ENCODE assay signal across 18 cellular contexts in the genomic region with DNA sequence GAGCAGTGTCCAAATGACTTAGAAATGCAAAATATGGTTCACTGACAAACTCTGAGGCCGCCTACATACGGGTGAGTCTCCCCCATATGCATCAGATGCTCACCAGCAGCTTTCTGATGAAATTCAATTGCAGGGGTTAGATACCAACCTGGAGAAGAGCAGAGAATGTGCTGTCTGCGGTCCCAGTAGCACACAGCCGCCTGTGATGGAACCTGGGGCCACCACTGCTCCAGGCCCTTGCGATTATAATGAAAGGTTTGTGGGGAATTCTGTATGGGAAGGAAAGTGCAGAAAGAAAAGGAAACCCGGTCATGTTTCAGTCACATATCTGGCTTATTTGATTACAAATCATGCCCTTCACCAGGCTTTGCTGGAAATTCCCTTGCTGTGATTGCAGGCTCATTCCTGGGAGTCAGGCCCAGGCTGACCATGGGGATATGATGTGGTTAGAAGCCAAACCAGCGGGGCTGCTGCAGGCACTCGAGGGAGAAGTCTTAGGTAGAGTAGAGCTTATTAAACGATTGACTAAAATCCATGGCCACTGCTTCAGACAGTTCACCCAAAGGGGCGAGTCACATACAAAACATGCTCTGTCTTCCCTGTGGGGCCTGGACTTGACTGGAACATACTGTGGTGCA. TPM values are rescaled to one million over a fixed set of nuclear protein-coding genes. Genes with fewer than 3 reads are reported as not detected.
DNase-seq lines count a peak whose midpoint lies in the region; ATAC-seq and TF ChIP-seq lines count a peak whose summit lies in the region.
"Had no signal": no experiment of that assay in that cellular context is flagged by ENCODE, and none has a peak within 500 bp of the region (broad histone marks: within the 10 kb centered on the region; RNA-seq: fewer than 3 reads in every experiment).

No MANE protein-coding gene starts in this region.

- peaks cover 6% of the 10 kb centered on the region; the same call in 1 of the 2 replicates for H3K27me3 ChIP-seq in IMR-90 (ENCODE audit: control insufficient read depth, insufficient read depth, low read length)
- H3K27me3 ChIP-seq in neuronal stem cell (ENCODE audit: control insufficient read depth in 3 of 3, insufficient read depth in 3 of 3, low read depth in 1 of 3, low read length in 3 of 3) = peaks cover 0 to 16% (median 0%) of the 10 kb centered on the region in 3 experiments
- H3K27me3 ChIP-seq in testis = no peaks in the 10 kb centered on the region
- H3K27me3 ChIP-seq: ascending aorta, BE2C, stomach, vagina had no signal

- H2AK5ac ChIP-seq in IMR-90 (ENCODE audit: low read depth, low read length) = no peak overlapping the region
- no peak overlapping the region for H2AK5ac ChIP-seq in neuronal stem cell (ENCODE audit: low read depth, low read length)

- BruUV-seq in IMR-90 (replicated peaks; lab: Mats Ljungman, UMichigan) = no TSS peak

- H4K8ac ChIP-seq in IMR-90 (ENCODE audit: low read depth in 2 of 2, low read length in 2 of 2) (no peak overlapping the region), neuronal stem cell (ENCODE audit: low read depth, low read length) (no peak overlapping the region)

- no peak overlapping the region for H3K27ac ChIP-seq in IMR-90 (ENCODE audit: insufficient read depth, low read length)
- no peak overlapping the region for H3K27ac ChIP-seq in neuronal stem cell (replicated peaks; ENCODE audit: low read length)
- no peak overlapping the region for H3K27ac ChIP-seq in testis
- H3K27ac ChIP-seq: SK-N-MC, stomach, vagina had no signal

- no peaks in the 10 kb centered on the region for H3K36me3 ChIP-seq in IMR-90 (ENCODE audit: control insufficient read depth, insufficient read depth, low read length)
- H3K36me3 ChIP-seq in neuronal stem cell (replicated peaks in 1 of 2; ENCODE audit: control insufficient read depth in 2 of 2, insufficient read depth in 2 of 2, low read length in 2 of 2) = no peaks in the 10 kb centered on the region
- H3K36me3 ChIP-seq in testis (ENCODE audit: low read depth, missing control alignments) = no peaks in the 10 kb centered on the region
- H3K36me3 ChIP-seq: ascending aorta, BE2C, stomach, vagina had no signal

- H3K9me3 ChIP-seq in IMR-90 (ENCODE audit: control insufficient read depth, insufficient read depth, low read length) (no peaks in the 10 kb centered on the region), neuronal stem cell (replicated peaks in 1 of 2; ENCODE audit: control insufficient read depth in 2 of 2, insufficient read depth in 1 of 2, low read depth in 1 of 2, low read length in 2 of 2) (no peaks in the 10 kb centered on the region), testis (no peaks in the 10 kb centered on the region)
- H3K9me3 ChIP-seq: ascending aorta, BE2C, stomach, vagina had no signal

- H3K23ac ChIP-seq in IMR-90 (ENCODE audit: low read depth, low read length) (no peak overlapping the region), neuronal stem cell (ENCODE audit: low read depth, low read length, poor library complexity) (no peak overlapping the region)

- H3K4me3 ChIP-seq in IMR-90 (ENCODE audit: insufficient read depth, low read depth, low read length) (no peak overlapping the region), neuronal stem cell (ENCODE audit: low read length in 2 of 2) (no peak overlapping the region), testis (no peak overlapping the region)
- H3K4me3 ChIP-seq: ascending aorta, SK-N-MC, stomach, vagina had no signal

- no peak overlapping the region for H2BK120ac ChIP-seq in IMR-90 (ENCODE audit: low read depth, low read length)
- H2BK120ac ChIP-seq in neuronal stem cell (ENCODE audit: low read depth, low read length) = no peak overlapping the region

- dilution Hi-C loops in IMR-90 (cut with HindIII; ENCODE audit: low sequenced_read_pairs, unreplicated experiment) = no loop called here

- H3K9ac ChIP-seq in IMR-90 (ENCODE audit: low read depth, low read length) (no peak overlapping the region), neuronal stem cell (ENCODE audit: low read depth, low read length, poor library complexity) (no peak overlapping the region)

- no peaks in the 10 kb centered on the region for H4K20me1 ChIP-seq in IMR-90 (ENCODE audit: insufficient read depth, low read length)

- intact Hi-C loops in IMR-90 (cut with micrococcal nuclease) = no loop called here
- intact Hi-C loops in testis (cut with DNase I; ENCODE audit: low total_unique reads) = no loop called here

- no peak overlapping the region for H2BK12ac ChIP-seq in neuronal stem cell (ENCODE audit: low read length)

- peaks cover 3% of the 10 kb centered on the region; the same call in 1 of the 2 replicates for H3K9me1 ChIP-seq in IMR-90 (ENCODE audit: insufficient read depth, low read length)

- TF ChIP-seq CTCF in AG09319 (IDR thresholded peaks at IDR 0.05; ENCODE audit: low read depth, low read length) (no peak), IMR-90 (conservative IDR thresholded peaks at IDR 0.05; ENCODE audit: low read depth, low read length) (no peak), testis (IDR thresholded peaks at IDR 0.05) (no peak)

- TF ChIP-seq POLR2A in IMR-90 (IDR thresholded peaks at IDR 0.05; ENCODE audit: low read depth, low read length) (no peak), testis (IDR thresholded peaks at IDR 0.05) (no peak)

- no peak overlapping the region for H2BK5ac ChIP-seq in IMR-90 (ENCODE audit: low read depth, low read length, poor library complexity, severe bottlenecking)
- H2BK5ac ChIP-seq in neuronal stem cell (ENCODE audit: low read length) = no peak overlapping the region

- in situ Hi-C loops in IMR-90 (cut with MboI; ENCODE audit: low sequenced_read_pairs) = no loop called here

- H3K18ac ChIP-seq in IMR-90 (ENCODE audit: low read depth, low read length) (no peak overlapping the region), neuronal stem cell (ENCODE audit: low read length) (no peak overlapping the region)

- no peak overlapping the region for H2BK15ac ChIP-seq in IMR-90 (ENCODE audit: low read depth, low read length)
- H2BK15ac ChIP-seq in neuronal stem cell (ENCODE audit: low read length) = peak overlapping the region; percentile 4

- no peak overlapping the region for H3K56ac ChIP-seq in IMR-90 (ENCODE audit: extremely low read depth, insufficient read depth, low read length)

- 62% methylated on average over 3 of the region's 10 CpGs; no CpG with 5 or more reads in 1 of the 2 experiments for WGBS in IMR-90 (ENCODE audit: extremely low coverage in 2 of 2, insufficient read length in 1 of 2), 2 experiments
- no CpG with 5 or more reads among the region's 10 CpGs for WGBS in neuronal stem cell (ENCODE audit: extremely low coverage in 2 of 2, insufficient read length in 2 of 2, insufficient replicate concordance in 1 of 2), 2 donors
- WGBS in testis, 2 donors = 79 to 81% methylated on average over 10 of the region's 10 CpGs

- H3K4me1 ChIP-seq in IMR-90 (ENCODE audit: control insufficient read depth, insufficient read depth, low read length) (peaks cover 2% of the 10 kb centered on the region; the same call in 1 of the 2 replicates), neuronal stem cell (ENCODE audit: control insufficient read depth in 2 of 2, insufficient read depth in 1 of 2, low read depth in 1 of 2, low read length in 2 of 2) (peaks cover 8 to 11% of the 10 kb centered on the region in 2 donors), testis (peaks cover 5% of the 10 kb centered on the region)
- H3K4me1 ChIP-seq: BE2C, stomach, vagina had no signal

- H2BK20ac ChIP-seq in IMR-90 (ENCODE audit: low read depth, low read length) = no peak overlapping the region

- DNase-seq in AG09319 (ENCODE audit: extremely low read depth, low read depth) = peak; percentile 36
- peak; percentile 76 for DNase-seq in IMR-90
- peak; percentile 39 for DNase-seq in dedifferentiated amniotic fluid mesenchymal stem cell (ENCODE audit: extremely low spot score)
- DNase-seq in neuronal stem cell (ENCODE audit: low spot score) = no peak
- no peak for DNase-seq in testis
- DNase-seq in NOMO-1 treated with dmso at 0.1 percent for 144 hours (lab: John Stamatoyannopoulos, UW; ENCODE audit: unreplicated experiment) = no peak
- no peak for DNase-seq in T-helper 1 cell
- DNase-seq: activated CD4-positive, alpha-beta T cell treated with anti-CD3 and anti-CD28 coated beads, Interleukin-2, amount 50 U/mL, for 1 hour; BE2C; mesendoderm; NCI-H69; PC-3; stomach had no signal

- H3K4ac ChIP-seq in IMR-90 (ENCODE audit: low read depth, low read length) (no peak overlapping the region), neuronal stem cell (ENCODE audit: low read length) (no peak overlapping the region)

- no peak overlapping the region for H2AK9ac ChIP-seq in IMR-90 (replicated peaks; ENCODE audit: low read depth, low read length, poor library complexity)

- H4K91ac ChIP-seq in IMR-90 (ENCODE audit: insufficient read depth, low read depth, low read length) (no peak overlapping the region), neuronal stem cell (ENCODE audit: low read depth, low read length, poor library complexity) (no peak overlapping the region)

- H4K5ac ChIP-seq in IMR-90 (ENCODE audit: low read depth, low read length) = no peak overlapping the region

- ATAC-seq in IMR-90 (ENCODE audit: low read depth) (peak; percentile 77), GM21526 (IDR thresholded peaks at IDR 0.05; ENCODE audit: low FRiP score, unreplicated experiment) (no peak)
- ATAC-seq: PC-3 had no signal

- H3K79me1 ChIP-seq in IMR-90 (ENCODE audit: low read depth in 1 of 2, low read length in 2 of 2) (no peaks in the 10 kb centered on the region), neuronal stem cell (ENCODE audit: low read depth, low read length) (no peaks in the 10 kb centered on the region)

- CTCF ChIA-PET in IMR-90 (lab: Yijun Ruan, JAX) = interaction anchor here (1.3 kb wide), 1 partner anchor 13 kb away, joined by 5 read pairs; no protein-coding TSS in a partner anchor

- H3K4me2 ChIP-seq in IMR-90 (ENCODE audit: low read depth, low read length) (no peak overlapping the region), neuronal stem cell (ENCODE audit: insufficient read depth, low read length, poor library complexity, severe bottlenecking) (no peak overlapping the region)

- TF ChIP-seq RAD21 in IMR-90 (IDR thresholded peaks at IDR 0.05; ENCODE audit: low read length) = no peak

- POLR2A ChIA-PET in IMR-90 (lab: Charles Lee; ENCODE audit: unreplicated experiment) = interaction anchor here (0.6 kb wide), 1 partner anchor 10 kb away, joined by 4 read pairs; no protein-coding TSS in a partner anchor

- H3K14ac ChIP-seq in IMR-90 (replicated peaks; ENCODE audit: low read depth, low read length) (no peak overlapping the region), neuronal stem cell (ENCODE audit: low read length) (no peak overlapping the region)

- H2AFZ ChIP-seq in IMR-90 (replicated peaks; ENCODE audit: low read length, poor library complexity) (no peak overlapping the region), neuronal stem cell (ENCODE audit: low read length) (no peak overlapping the region)

RNA-seq across cellular contexts. Expression of gene PKD1L1, which starts 16.4 kb away (rescaled TPM):
- under 0.01 TPM in 2 replicates for total RNA-seq in IMR-90 (2012; rRNA removed)
- polyA plus RNA-seq in IMR-90 (2012; rRNA removed) = 0.03 and 0.15 TPM in 2 replicates
- polyA plus RNA-seq in IMR-90 (2012; cell fraction: cytosol; rRNA removed) = 0.10 TPM in 1 of 2 replicates, not detected in the other
- 0.05 and 0.27 TPM in 2 replicates for polyA plus RNA-seq in IMR-90 (2012; cell fraction: nucleus; rRNA removed; ENCODE audit: low replicate concordance)
- polyA plus RNA-seq in neuronal stem cell (2013, experiment 1 of 2) = 0.03 TPM
- 0.03 TPM for polyA plus RNA-seq in neuronal stem cell (2013, experiment 2 of 2)
- total RNA-seq in testis = 1 to 10 TPM; 4.0 to 4.8 TPM
- 4.2 TPM for polyA plus RNA-seq in testis (ENCODE audit: insufficient read depth, low read depth, low replicate concordance)
- total RNA-seq: epithelial cell of proximal tubule had no signal

RNA-seq across cellular contexts. Expression of gene HUS1, which starts 47.5 kb away (rescaled TPM):
- total RNA-seq in IMR-90 (2012; rRNA removed) (18.3 and 31.9 TPM in 2 replicates), testis (10 to 100 TPM; 39.4 to 40.3 TPM)
- polyA plus RNA-seq in IMR-90 (2012; rRNA removed) (12.7 and 16.2 TPM in 2 replicates), testis (ENCODE audit: insufficient read depth, low read depth, low replicate concordance) (18.4 TPM)
- 5.2 TPM in 2 replicates for polyA plus RNA-seq in IMR-90 (2012; cell fraction: cytosol; rRNA removed)
- 5.6 and 24.4 TPM in 2 replicates for polyA plus RNA-seq in IMR-90 (2012; cell fraction: nucleus; rRNA removed; ENCODE audit: low replicate concordance)
- 14.8 TPM for polyA plus RNA-seq in neuronal stem cell (2013, experiment 1 of 2)
- polyA plus RNA-seq in neuronal stem cell (2013, experiment 2 of 2) = 15.8 TPM

Comparison
In these comparisons a context has a peak if more than half of its experiments do, and no peak if none do; other contexts are left out.
1. DNase-seq: peak in AG09319 (single experiment), IMR-90 (single experiment) and dedifferentiated amniotic fluid mesenchymal stem cell (single experiment); none in neuronal stem cell (single experiment), testis (single experiment), NOMO-1 treated with dmso at 0.1 percent for 144 hours (single experiment) and T-helper 1 cell (0 of 5).